ENCODE assay signal across 19 cellular contexts in the genomic region with DNA sequence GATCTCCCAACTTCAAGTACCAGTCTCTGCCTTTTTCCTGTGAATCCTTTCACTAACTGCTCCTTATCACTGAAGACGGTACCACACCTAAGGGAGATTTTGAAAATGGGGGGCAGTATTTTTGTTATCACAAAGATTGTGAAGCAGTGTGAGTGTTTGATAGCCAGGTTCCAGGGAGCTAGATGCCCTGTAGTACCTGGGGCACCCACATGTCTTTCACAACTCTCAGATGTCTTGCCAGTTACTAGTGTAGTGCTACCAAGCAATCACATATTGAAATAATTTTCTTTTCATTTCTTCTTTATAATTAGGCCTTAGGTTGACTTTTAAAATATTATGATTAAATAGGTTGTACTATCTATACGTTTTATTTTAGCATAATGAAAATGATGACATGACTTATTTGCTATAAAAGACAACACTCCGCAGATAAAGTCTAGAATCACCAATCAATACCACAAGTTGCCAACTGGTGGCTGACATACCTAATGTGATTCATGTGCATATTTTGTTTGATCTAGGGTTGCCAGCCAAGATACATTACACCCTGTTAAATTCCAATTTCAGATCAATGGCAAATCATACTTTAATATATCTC.
DNase-seq lines count a peak whose midpoint lies in the region; ATAC-seq, FAIRE-seq and TF ChIP-seq lines count a peak whose summit lies in the region.
"Had no signal": no experiment of that assay in that cellular context is flagged by ENCODE, and none has a peak within 500 bp of the region (broad histone marks: within the 10 kb centered on the region; RNA-seq: fewer than 3 reads in every experiment).

No MANE protein-coding gene starts in this region.

- H3K4me1 ChIP-seq in A549 (peaks cover 6% of the 10 kb centered on the region; the same call in 2 of the 3 replicates), IMR-90 (ENCODE audit: control insufficient read depth, insufficient read depth, low read length) (no peaks in the 10 kb centered on the region), H1 (replicated peaks in 1 of 4; ENCODE audit: control insufficient read depth in 3 of 4, insufficient read depth in 4 of 4, low read length in 3 of 4) (peaks cover 0 to 2% (median under 1%) of the 10 kb centered on the region in 4 experiments; a peak in 4 of 7 replicates), right lobe of liver (peaks cover 0 to 8% (median 4%) of the 10 kb centered on the region in 4 donors), aorta (ENCODE audit: control insufficient read depth in 1 of 2, insufficient read depth in 2 of 2, low read length in 2 of 2) (no peaks in the 10 kb centered on the region)
- H3K4me1 ChIP-seq: BLaER1 treated with 17β-estradiol and CSF1 and Interleukin-3, amounts not matched to agents 10 nM and 100 nM had no signal

- no peak overlapping the region for H2BK15ac ChIP-seq in IMR-90 (ENCODE audit: low read depth, low read length)
- H2BK15ac ChIP-seq in H1 (ENCODE audit: low read length), result no peak overlapping the region

- H3K56ac ChIP-seq in IMR-90 (ENCODE audit: extremely low read depth, insufficient read depth, low read length), result no peak overlapping the region
- H3K56ac ChIP-seq in H1 (replicated peaks; ENCODE audit: insufficient read length, low read depth, low read length), result no peak overlapping the region

- no peak overlapping the region for H3K18ac ChIP-seq in IMR-90 (ENCODE audit: low read depth, low read length)
- H3K18ac ChIP-seq in H1 (ENCODE audit: extremely low read depth, low read length), result no peak overlapping the region

- no peak overlapping the region for H2AK5ac ChIP-seq in IMR-90 (ENCODE audit: low read depth, low read length)
- no peak overlapping the region for H2AK5ac ChIP-seq in H1 (ENCODE audit: low read depth, low read length)

- H3K9ac ChIP-seq in IMR-90 (ENCODE audit: low read depth, low read length), result no peak overlapping the region
- no peak overlapping the region for H3K9ac ChIP-seq in H1 (replicated peaks in 1 of 4; ENCODE audit: extremely low read depth in 1 of 4, low read depth in 3 of 4, low read length in 3 of 4)
- H3K9ac ChIP-seq: BLaER1 treated with 17β-estradiol and CSF1 and Interleukin-3, amounts not matched to agents 10 nM and 100 nM had no signal

- no peak for TF ChIP-seq RAD21 in A549 (conservative IDR thresholded peaks at IDR 0.05 in 1 of 2, IDR thresholded peaks at IDR 0.05 in 1 of 2)
- TF ChIP-seq RAD21 in IMR-90 (IDR thresholded peaks at IDR 0.05; ENCODE audit: low read length), result no peak
- TF ChIP-seq RAD21 in H1 (IDR thresholded peaks at IDR 0.05 in 1 of 2, conservative IDR thresholded peaks at IDR 0.05 in 1 of 2; ENCODE audit: low read depth in 2 of 2, low read length in 2 of 2), result no peak

- H2AFZ ChIP-seq in IMR-90 (replicated peaks; ENCODE audit: low read length, poor library complexity), result no peak overlapping the region
- no peak overlapping the region for H2AFZ ChIP-seq in H1 (ENCODE audit: low read length)

- POLR2A ChIA-PET in A549 (lab: Yijun Ruan, JAX) (no interaction called here), IMR-90 (lab: Charles Lee; ENCODE audit: unreplicated experiment) (no interaction called here), H1 (lab: Charles Lee; ENCODE audit: partially characterized antibody) (interaction anchor here (1.0 to 1.1 kb wide), 2 partner anchors 151 to 251 kb away, joined by 3 to 4 read pairs; no protein-coding TSS in a partner anchor)

- CTCF ChIA-PET in A549 (lab: Yijun Ruan, JAX), result no interaction called here
- CTCF ChIA-PET in IMR-90 (lab: Yijun Ruan, JAX), result interaction anchor here (0.9 kb wide), 1 partner anchor 16 kb away, joined by 3 read pairs; no protein-coding TSS in a partner anchor
- CTCF ChIA-PET in H1 (lab: Charles Lee; ENCODE audit: partially characterized antibody), result interaction anchor here (0.7 to 2.9 kb wide), 24 partner anchors 9 to 482 kb away, joined by 3 to 13 read pairs (median 4); no protein-coding TSS in a partner anchor

- no peak for ATAC-seq in A549
- ATAC-seq in IMR-90 (ENCODE audit: low read depth), result no peak
- ATAC-seq in right lobe of liver, result peak; percentile 44 to 69 (median 64)
- ATAC-seq in omental fat pad (ENCODE audit: low FRiP score), result no peak
- ATAC-seq in aorta (ENCODE audit: low FRiP score), result no peak
- ATAC-seq: GM12878 had no signal

- no peaks in the 10 kb centered on the region for H3K27me3 ChIP-seq in IMR-90 (ENCODE audit: control insufficient read depth, insufficient read depth, low read length)
- peaks cover 0 to 3% (median 0%) of the 10 kb centered on the region in 4 experiments; a peak in 3 of 7 replicates for H3K27me3 ChIP-seq in H1 (replicated peaks in 1 of 4; ENCODE audit: control insufficient read depth in 3 of 4, extremely low read depth in 1 of 4, insufficient read depth in 3 of 4, low read length in 3 of 4)
- H3K27me3 ChIP-seq in right lobe of liver, result no peaks in the 10 kb centered on the region
- H3K27me3 ChIP-seq in aorta (ENCODE audit: control insufficient read depth in 1 of 2, insufficient read depth in 2 of 2, low read length in 1 of 2), result no peaks in the 10 kb centered on the region
- H3K27me3 ChIP-seq: BLaER1 treated with 17β-estradiol and CSF1 and Interleukin-3, amounts not matched to agents 10 nM and 100 nM had no signal

- intact Hi-C loops in IMR-90 (cut with micrococcal nuclease), result no loop called here
- intact Hi-C loops in right lobe of liver (cut with DNase I), result no loop called here
- intact Hi-C loops in aorta (cut with DNase I), result no loop called here

- H2BK5ac ChIP-seq in IMR-90 (ENCODE audit: low read depth, low read length, poor library complexity, severe bottlenecking) (no peak overlapping the region), H1 (ENCODE audit: low read depth, low read length) (no peak overlapping the region)

- H2BK12ac ChIP-seq in H1 (ENCODE audit: low read depth, low read length), result 0 out of 2 replicates have a peak overlapping the region, but pooled peaks have one; percentile 12

- H3K79me2 ChIP-seq in H1 (ENCODE audit: control insufficient read depth in 1 of 2, insufficient read depth in 2 of 2, low read length in 2 of 2), result no peaks in the 10 kb centered on the region

- BruUV-seq in IMR-90 (replicated peaks; lab: Mats Ljungman, UMichigan), result no TSS peak

- H3K4ac ChIP-seq in IMR-90 (ENCODE audit: low read depth, low read length), result no peak overlapping the region
- no peak overlapping the region for H3K4ac ChIP-seq in H1 (replicated peaks; ENCODE audit: insufficient read length, low read depth, low read length)

- DNase-seq in A549 (ENCODE audit: low read depth in 1 of 2, low spot score in 1 of 2), result no peak
- DNase-seq in IMR-90, result no peak
- no peak for DNase-seq in H1 (ENCODE audit: low read depth in 1 of 2, low spot score in 2 of 2)
- DNase-seq in right lobe of liver, result no peak
- no peak for DNase-seq in omental fat pad (ENCODE audit: low spot score)
- no peak for DNase-seq in GM20000 (ENCODE audit: low spot score)
- DNase-seq in aorta, result no peak
- DNase-seq: 8988T; CD4-positive, CD25-positive, alpha-beta regulatory T cell; CD8-positive, alpha-beta memory T cell; COR-L47; DMS 273 treated with DMSO at 0.1 percent for 48 hours; DMS53; DND-41; EL; HCEC 1CT had no signal

- TF ChIP-seq CTCF in A549 (IDR thresholded peaks at IDR 0.05) (no peak), IMR-90 (conservative IDR thresholded peaks at IDR 0.05; ENCODE audit: low read depth, low read length) (no peak), H1 (IDR thresholded peaks at IDR 0.05; ENCODE audit: control extremely low read depth in 1 of 3, insufficient read depth in 1 of 3, low read depth in 1 of 3, low read length in 3 of 3) (no peak), right lobe of liver (IDR thresholded peaks at IDR 0.05) (peak in 2 of 4 donors; percentile 5 to 6), omental fat pad (IDR thresholded peaks at IDR 0.05) (no peak), GM20000 (IDR thresholded peaks at IDR 0.05; ENCODE audit: extremely low read depth, missing control alignments) (no peak)

- H3K36me3 ChIP-seq in IMR-90 (ENCODE audit: control insufficient read depth, insufficient read depth, low read length) (no peaks in the 10 kb centered on the region), H1 (ENCODE audit: control insufficient read depth in 2 of 4, insufficient read depth in 4 of 4, low read length in 3 of 4) (no peaks in the 10 kb centered on the region), right lobe of liver (no peaks in the 10 kb centered on the region), aorta (ENCODE audit: control insufficient read depth in 1 of 2, insufficient read depth in 2 of 2, low read length in 1 of 2) (no peaks in the 10 kb centered on the region)
- H3K36me3 ChIP-seq: BLaER1 treated with 17β-estradiol and CSF1 and Interleukin-3, amounts not matched to agents 10 nM and 100 nM had no signal

- H3K4me2 ChIP-seq in A549, result no peak overlapping the region
- no peak overlapping the region for H3K4me2 ChIP-seq in IMR-90 (ENCODE audit: low read depth, low read length)
- no peak overlapping the region for H3K4me2 ChIP-seq in H1 (ENCODE audit: insufficient read depth in 1 of 2, low read depth in 2 of 2, low read length in 2 of 2)
- H3K4me2 ChIP-seq: BLaER1 treated with 17β-estradiol and CSF1 and Interleukin-3, amounts not matched to agents 10 nM and 100 nM had no signal

- H4K8ac ChIP-seq in IMR-90 (ENCODE audit: low read depth in 2 of 2, low read length in 2 of 2) (no peak overlapping the region), H1 (ENCODE audit: extremely low read depth, insufficient read depth, low read length) (no peak overlapping the region)

- dilution Hi-C loops in IMR-90 (cut with HindIII; ENCODE audit: low sequenced_read_pairs, unreplicated experiment), result no loop called here

- H4K91ac ChIP-seq in IMR-90 (ENCODE audit: insufficient read depth, low read depth, low read length), result no peak overlapping the region
- no peak overlapping the region for H4K91ac ChIP-seq in H1 (replicated peaks; ENCODE audit: insufficient read length, low read length)

- H2BK20ac ChIP-seq in IMR-90 (ENCODE audit: low read depth, low read length) (no peak overlapping the region), H1 (ENCODE audit: low read length) (no peak overlapping the region)

- H2AK9ac ChIP-seq in IMR-90 (replicated peaks; ENCODE audit: low read depth, low read length, poor library complexity), result no peak overlapping the region

- TF ChIP-seq POLR2A in A549 (IDR thresholded peaks at IDR 0.05; ENCODE audit: low read length), result no peak
- no peak for TF ChIP-seq POLR2A in IMR-90 (IDR thresholded peaks at IDR 0.05; ENCODE audit: low read depth, low read length)
- no peak for TF ChIP-seq POLR2A in H1 (IDR thresholded peaks at IDR 0.05; ENCODE audit: control extremely low read depth in 1 of 2, low read depth in 2 of 2, low read length in 2 of 2)
- TF ChIP-seq POLR2A in right lobe of liver (IDR thresholded peaks at IDR 0.05), result no peak

- H3K9me3 ChIP-seq in A549, result no peaks in the 10 kb centered on the region
- H3K9me3 ChIP-seq in IMR-90 (ENCODE audit: control insufficient read depth, insufficient read depth, low read length), result 0 out of 2 replicates have a peak, but pooled peaks cover 2% of the 10 kb centered on the region
- no peaks in the 10 kb centered on the region for H3K9me3 ChIP-seq in H1 (ENCODE audit: insufficient read depth in 2 of 2, low read depth in 1 of 2, low read length in 1 of 2)
- H3K9me3 ChIP-seq in right lobe of liver, result no peaks in the 10 kb centered on the region
- H3K9me3 ChIP-seq in aorta (ENCODE audit: control insufficient read depth, low read length), result no peaks in the 10 kb centered on the region
- H3K9me3 ChIP-seq: BLaER1 treated with 17β-estradiol and CSF1 and Interleukin-3, amounts not matched to agents 10 nM and 100 nM had no signal

- FAIRE-seq in A549 (lab: Jason Lieb, UNC) (no peak), H1 (lab: Jason Lieb, UNC) (no peak)
- FAIRE-seq: GM12878, H54 had no signal

- no peaks in the 10 kb centered on the region for H4K20me1 ChIP-seq in IMR-90 (ENCODE audit: insufficient read depth, low read length)
- H4K20me1 ChIP-seq in H1 (replicated peaks in 1 of 2; ENCODE audit: control insufficient read depth in 1 of 2, insufficient read depth in 2 of 2, low read length in 2 of 2), result no peaks in the 10 kb centered on the region
- H4K20me1 ChIP-seq: BLaER1 treated with 17β-estradiol and CSF1 and Interleukin-3, amounts not matched to agents 10 nM and 100 nM had no signal

- no peaks in the 10 kb centered on the region for H3K23me2 ChIP-seq in H1 (ENCODE audit: low read depth, low read length)

- H4K5ac ChIP-seq in IMR-90 (ENCODE audit: low read depth, low read length) (no peak overlapping the region), H1 (ENCODE audit: insufficient read length, low read depth, low read length) (no peak overlapping the region)

- H2BK120ac ChIP-seq in IMR-90 (ENCODE audit: low read depth, low read length) (no peak overlapping the region), H1 (replicated peaks; ENCODE audit: low read depth, low read length) (no peak overlapping the region)

- H3K23ac ChIP-seq in IMR-90 (ENCODE audit: low read depth, low read length) (no peak overlapping the region), H1 (ENCODE audit: insufficient read length) (no peak overlapping the region)

- no peaks in the 10 kb centered on the region for H3K9me1 ChIP-seq in IMR-90 (ENCODE audit: insufficient read depth, low read length)

- H3K79me1 ChIP-seq in IMR-90 (ENCODE audit: low read depth in 1 of 2, low read length in 2 of 2), result no peaks in the 10 kb centered on the region
- H3K79me1 ChIP-seq in H1 (ENCODE audit: low read depth, low read length), result no peaks in the 10 kb centered on the region

- H3K4me3 ChIP-seq in A549 (no peak overlapping the region), IMR-90 (ENCODE audit: insufficient read depth, low read depth, low read length) (no peak overlapping the region), H1 (ENCODE audit: extremely low read depth in 1 of 4, insufficient read depth in 2 of 4, low read depth in 3 of 4, low read length in 4 of 4) (no peak overlapping the region), right lobe of liver (no peak overlapping the region), aorta (ENCODE audit: low read length in 2 of 2) (no peak overlapping the region)
- H3K4me3 ChIP-seq: BLaER1 treated with 17β-estradiol and CSF1 and Interleukin-3, amounts not matched to agents 10 nM and 100 nM; GM12878 had no signal

- H3K27ac ChIP-seq in A549, result no peak overlapping the region
- H3K27ac ChIP-seq in IMR-90 (ENCODE audit: insufficient read depth, low read length), result no peak overlapping the region
- no peak overlapping the region for H3K27ac ChIP-seq in H1 (ENCODE audit: low read depth, low read length)
- H3K27ac ChIP-seq in right lobe of liver, result no peak overlapping the region
- no peak overlapping the region for H3K27ac ChIP-seq in aorta (ENCODE audit: low read depth in 1 of 2, low read length in 2 of 2)
- H3K27ac ChIP-seq: BLaER1 treated with 17β-estradiol and CSF1 and Interleukin-3, amounts not matched to agents 10 nM and 100 nM had no signal

- no peak for TF ChIP-seq EP300 in A549 (IDR thresholded peaks at IDR 0.05)
- no peak for TF ChIP-seq EP300 in H1 (IDR thresholded peaks at IDR 0.05; ENCODE audit: borderline replicate concordance in 1 of 2, low read depth in 2 of 2, low read length in 2 of 2)

- H3K14ac ChIP-seq in IMR-90 (replicated peaks; ENCODE audit: low read depth, low read length) (no peak overlapping the region), H1 (ENCODE audit: insufficient read length) (no peak overlapping the region)

- 64% methylated on average over 3 of the region's 3 CpGs for whole genome bisulfite sequencing in A549 (ENCODE audit: missing lambda C conversion rate)
- no CpG with 5 or more reads among the region's 3 CpGs for WGBS in IMR-90 (ENCODE audit: extremely low coverage in 2 of 2, insufficient read length in 1 of 2), 2 experiments
- WGBS in H1 (ENCODE audit: extremely low coverage in 1 of 2, insufficient coverage in 1 of 2, insufficient read length in 1 of 2, insufficient replicate concordance in 2 of 2, low coverage in 1 of 2, low lambda C conversion rate in 2 of 2, missing lambda C conversion rate in 1 of 2), 2 experiments, result 88% methylated on average over 3 of the region's 3 CpGs; no CpG with 5 or more reads in 1 of the 2 experiments
- WGBS in right lobe of liver (ENCODE audit: insufficient coverage, low coverage, low lambda C conversion rate, missing lambda C conversion rate), result 33% methylated on average over 3 of the region's 3 CpGs
- 80% methylated on average over 3 of the region's 3 CpGs for WGBS in aorta, 2 donors

- in situ Hi-C loops in IMR-90 (cut with MboI; ENCODE audit: low sequenced_read_pairs), result no loop called here

Comparison
In these comparisons a context has a peak if more than half of its experiments do, and no peak if none do; other contexts are left out.
1. ATAC-seq: peak in right lobe of liver (4 of 4); none in A549 (0 of 2), IMR-90 (single experiment), omental fat pad (single experiment) and aorta (single experiment).